ENCODE assay signal across 24 cellular contexts in genomic region chr2:128560718-128561117, GRCh38.
"Had no signal": no experiment of that assay in that cellular context is flagged by ENCODE, and none has a peak within 500 bp of the region (broad histone marks: within the 10 kb centered on the region; RNA-seq: fewer than 3 reads in every experiment).

No MANE protein-coding gene starts in this region.

- H3K4me2 ChIP-seq: smooth muscle cell had no signal

- H3K27me3 ChIP-seq: ovary, right atrium auricular region, right lobe of liver, thyroid gland, transverse colon, upper lobe of left lung, vagina had no signal

- H3K4me3 ChIP-seq: lower lobe of right lung, ovary, right atrium auricular region, right lobe of liver, smooth muscle cell, thyroid gland, transverse colon, upper lobe of left lung, vagina had no signal

- H3K9me3 ChIP-seq: lower lobe of right lung, ovary, right atrium auricular region, right lobe of liver, thyroid gland, transverse colon, upper lobe of left lung, vagina had no signal

- ATAC-seq: left cardiac atrium; left lobe of liver; lower lobe of right lung; natural killer cell; right lobe of liver; stimulated activated memory B cell treated with anti-CD40 and anti-IgM and Interleukin-4, amounts not matched to agents 10 μg/mL and 1 μg/mL and 100 μg/mL, for 72 hours; stimulated activated naive CD8-positive, alpha-beta T cell treated with anti-CD3 and anti-CD28 coated beads, Interleukin-15, amount 100 ng/mL, for 72 hours had no signal

- H3K36me3 ChIP-seq: lower lobe of right lung, ovary, right atrium auricular region, right lobe of liver, thyroid gland, transverse colon, upper lobe of left lung, vagina had no signal

- H3K4me1 ChIP-seq: lower lobe of right lung had no signal

- H3K27ac ChIP-seq: lower lobe of right lung, ovary, right atrium auricular region, right lobe of liver, thyroid gland, transverse colon, upper lobe of left lung, vagina had no signal

- DNase-seq: hippocampal formation; kidney glomerular epithelial cell; left cardiac atrium; lower lobe of right lung; mesendoderm; naive B cell; natural killer cell; ovary; stimulated activated CD4-positive, alpha-beta T cell treated with anti-CD3 and anti-CD28 coated beads, Interleukin-1b, Interleukin-23, amount 100 ng/mL, for 48 hours; stimulated activated CD4-positive, alpha-beta T cell treated with anti-CD3 and anti-CD28 coated beads, Interleukin-2, amount 100 ng/mL, for 48 hours; stimulated activated CD4-positive, alpha-beta T cell treated with anti-CD3 and anti-CD28 coated beads, Interleukin-4, amount 100 ng/mL, for 4 hours; stimulated activated CD8-positive, alpha-beta memory T cell treated with anti-CD3 and anti-CD28 coated beads, Interleukin-4, amount 100 ng/mL, for 48 hours; stimulated activated naive CD4-positive, alpha-beta T cell treated with Interleukin-2 at 50 U/mL for 16 hours; stimulated activated naive CD8-positive, alpha-beta T cell treated with anti-CD3 and anti-CD28 coated beads, Interleukin-15, amount 100 ng/mL, for 72 hours; substantia nigra; thyroid gland; transverse colon; upper lobe of left lung had no signal
